ENCODE assay signal across 27 cellular contexts in the genomic region with DNA sequence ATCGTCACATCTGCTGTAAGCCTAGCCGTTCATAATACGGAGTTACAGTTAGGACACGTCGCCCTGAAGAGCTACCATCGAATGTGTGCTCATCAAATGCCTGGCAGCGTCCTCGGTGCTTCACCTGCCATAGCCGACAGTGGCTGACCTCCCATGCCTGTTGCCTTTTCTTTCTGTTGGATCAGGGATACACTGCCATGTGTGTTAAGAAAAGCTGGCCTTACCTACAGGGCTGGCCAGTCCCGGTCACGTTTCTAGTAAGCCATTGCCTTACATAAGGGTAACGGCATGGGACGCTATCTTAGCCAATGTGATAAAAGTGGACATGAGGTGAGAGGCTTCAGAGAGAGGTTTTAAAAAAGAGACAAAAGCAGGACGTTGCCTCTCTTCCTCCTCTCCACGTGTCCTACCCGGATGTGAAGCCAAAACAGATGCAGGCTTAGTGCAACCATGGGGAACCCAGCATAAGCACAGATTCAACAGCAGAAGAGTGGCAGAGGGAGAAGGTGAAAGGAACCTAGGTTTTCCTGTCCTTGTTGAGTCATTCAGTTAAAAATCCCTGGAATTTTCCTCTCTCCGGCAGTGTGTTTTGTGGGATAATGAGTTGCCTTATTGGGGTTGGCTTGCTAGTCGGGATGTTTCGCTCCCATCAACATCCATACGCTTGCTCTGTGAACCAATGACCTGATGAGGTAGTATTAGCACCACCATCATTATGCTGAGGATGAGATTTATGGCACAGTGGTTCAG.
"Had no signal": no experiment of that assay in that cellular context is flagged by ENCODE, and none has a peak within 500 bp of the region (broad histone marks: within the 10 kb centered on the region; RNA-seq: fewer than 3 reads in every experiment).

No MANE protein-coding gene starts in this region.

- H3K4me1 ChIP-seq: adrenal gland, Peyer's patch, SJCRH30 had no signal

- H3K36me3 ChIP-seq: adrenal gland, SJCRH30, WERI-Rb-1 had no signal

- DNase-seq: activated CD4-positive, alpha-beta memory T cell treated with anti-CD3 and anti-CD28 coated beads, Interleukin-2, amount 10 ng/mL, durations not matched to agents 7 days and 5 days; activated CD4-positive, alpha-beta T cell treated with anti-CD3 and anti-CD28 coated beads for 36 hours; activated CD4-positive, alpha-beta T cell treated with anti-CD3 and anti-CD28 coated beads, Interleukin-2, amount 50 U/mL, for 1 hour; activated CD8-positive, alpha-beta memory T cell treated with anti-CD3 and anti-CD28 coated beads, Interleukin-2, amount 50 U/mL, for 4 hours; activated naive CD4-positive, alpha-beta T cell treated with anti-CD3 and anti-CD28 coated beads, Interleukin-2, amount 50 U/mL, for 16 hours; activated naive CD8-positive, alpha-beta T cell treated with anti-CD3 and anti-CD28 coated beads, Interleukin-2, amount 10 ng/mL, durations not matched to agents 7 days and 5 days; activated T-cell treated with anti-CD3 and anti-CD28 coated beads, Interleukin-2, amount 50 U/mL, for 72 hours; anterior cingulate cortex; caudate nucleus; Kasumi-1; KBM-7; NCI-H1105 treated with DMSO at 0.1 percent for 48 hours; NCI-H1436 treated with DMSO at 0.1 percent for 48 hours; NCI-H2029; NCI-H2107; NCI-H2171 treated with DMSO at 0.1 percent for 48 hours; NCI-H510A; NCI-H69; NK-92 treated with Interleukin-12 subunit alpha and Interleukin-12 subunit beta, amount 100 ng/mL, for 24 hours; Peyer's patch; Right ventricle myocardium superior; SJCRH30; T-helper 1 cell had no signal

- H3K9me3 Mint-ChIP-seq: activated CD4-positive, alpha-beta memory T cell treated with anti-CD3 and anti-CD28 coated beads, Interleukin-2, amount 10 ng/mL, durations not matched to agents 7 days and 5 days; activated naive CD8-positive, alpha-beta T cell treated with anti-CD3 and anti-CD28 coated beads, Interleukin-2, amount 10 ng/mL, durations not matched to agents 7 days and 5 days had no signal

- H3K36me3 Mint-ChIP-seq: activated naive CD8-positive, alpha-beta T cell treated with anti-CD3 and anti-CD28 coated beads, Interleukin-2, amount 10 ng/mL, durations not matched to agents 7 days and 5 days had no signal

- ATAC-seq: activated CD4-positive, alpha-beta T cell treated with anti-CD3 and anti-CD28 coated beads for 36 hours; activated T-cell treated with anti-CD3 and anti-CD28 coated beads, Interleukin-2, amount 50 U/mL, for 72 hours had no signal

- H3K9me3 ChIP-seq: adrenal gland, Peyer's patch, SJCRH30, SK-N-SH had no signal

- H3K27ac Mint-ChIP-seq: activated CD4-positive, alpha-beta memory T cell treated with anti-CD3 and anti-CD28 coated beads, Interleukin-2, amount 10 ng/mL, durations not matched to agents 7 days and 5 days; activated CD4-positive, alpha-beta T cell treated with anti-CD3 and anti-CD28 coated beads for 36 hours; activated naive CD8-positive, alpha-beta T cell treated with anti-CD3 and anti-CD28 coated beads, Interleukin-2, amount 10 ng/mL, durations not matched to agents 7 days and 5 days; activated T-cell treated with anti-CD3 and anti-CD28 coated beads, Interleukin-2, amount 50 U/mL, for 72 hours had no signal

- H3K4me1 Mint-ChIP-seq: activated CD4-positive, alpha-beta memory T cell treated with anti-CD3 and anti-CD28 coated beads, Interleukin-2, amount 10 ng/mL, durations not matched to agents 7 days and 5 days; activated CD4-positive, alpha-beta T cell treated with anti-CD3 and anti-CD28 coated beads for 36 hours had no signal

- H3K9ac ChIP-seq: SK-N-SH had no signal

- H3K4me3 ChIP-seq: adrenal gland, Peyer's patch, SJCRH30 had no signal

- H3K27me3 ChIP-seq: adrenal gland, Peyer's patch, SJCRH30 had no signal

- H3K27ac ChIP-seq: adrenal gland, Peyer's patch, RWPE1, SJCRH30 had no signal

- H3K4me3 Mint-ChIP-seq: activated CD4-positive, alpha-beta memory T cell treated with anti-CD3 and anti-CD28 coated beads, Interleukin-2, amount 10 ng/mL, durations not matched to agents 7 days and 5 days; activated CD4-positive, alpha-beta T cell treated with anti-CD3 and anti-CD28 coated beads for 36 hours; activated naive CD8-positive, alpha-beta T cell treated with anti-CD3 and anti-CD28 coated beads, Interleukin-2, amount 10 ng/mL, durations not matched to agents 7 days and 5 days; activated T-cell treated with anti-CD3 and anti-CD28 coated beads, Interleukin-2, amount 50 U/mL, for 72 hours had no signal
